ENCODE assay signal across 15 cellular contexts in the genomic region with DNA sequence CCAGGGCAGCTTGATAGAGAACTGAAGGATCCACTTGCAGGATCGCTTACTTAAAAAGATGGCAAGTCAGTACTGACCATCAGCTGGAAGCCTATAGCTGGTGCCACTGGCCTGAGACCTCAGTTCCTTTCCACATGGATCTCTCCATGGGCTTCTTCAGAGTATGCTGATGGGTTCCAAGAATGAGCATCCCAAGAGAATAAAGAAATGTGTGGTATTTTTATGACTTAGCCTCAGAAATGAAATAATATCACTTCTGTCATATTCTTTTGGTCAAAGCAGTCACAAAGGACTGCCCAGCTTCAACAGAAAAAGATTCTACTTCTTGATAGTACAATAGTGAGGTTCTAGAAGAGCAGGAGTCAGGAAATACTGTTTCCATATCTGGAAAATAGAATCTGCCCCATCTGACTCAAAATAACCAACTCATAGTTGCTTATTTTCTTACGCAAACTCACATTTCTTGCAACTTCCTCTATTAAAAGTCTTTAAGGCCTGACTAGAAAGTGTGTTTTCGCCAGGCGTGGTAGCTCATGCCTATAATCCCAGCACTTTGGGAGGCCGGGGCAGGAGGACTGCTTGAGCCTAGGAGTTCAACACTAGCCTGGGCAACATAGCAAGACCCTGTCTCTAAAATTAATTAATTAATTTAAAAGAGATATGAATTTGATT.
A peak's percentile ranks its signal among the peaks of the same experiment; 100 is the strongest.
DNase-seq lines count a peak whose midpoint lies in the region; ATAC-seq and TF ChIP-seq lines count a peak whose summit lies in the region.
"Had no signal": no experiment of that assay in that cellular context is flagged by ENCODE, and none has a peak within 500 bp of the region (broad histone marks: within the 10 kb centered on the region; RNA-seq: fewer than 3 reads in every experiment).

No MANE protein-coding gene starts in this region.

- H3K36me3 ChIP-seq in osteoblast (ENCODE audit: insufficient read depth, low read length) (no peaks in the 10 kb centered on the region), A673 (ENCODE audit: insufficient read depth, low read length, poor library complexity, severe bottlenecking) (no peaks in the 10 kb centered on the region)
- H3K36me3 ChIP-seq: ovary, SJCRH30 had no signal

- peak overlapping the region; percentile 37 for H3K4me2 ChIP-seq in osteoblast (ENCODE audit: insufficient read depth, low read length)

- no TSS peak for BruUV-seq in A673 (replicated peaks; lab: Mats Ljungman, UMichigan)

- H3K27me3 Mint-ChIP-seq in activated naive CD8-positive, alpha-beta T cell treated with anti-CD3 and anti-CD28 coated beads, Interleukin-2, amount 10 ng/mL, durations not matched to agents 7 days and 5 days: no peaks in the 10 kb centered on the region
- H3K27me3 Mint-ChIP-seq: activated CD8-positive, alpha-beta memory T cell treated with anti-CD3 and anti-CD28 coated beads, Interleukin-2, amount 10 ng/mL, durations not matched to agents 7 days and 5 days had no signal

- H3K4me1 Mint-ChIP-seq in activated naive CD8-positive, alpha-beta T cell treated with anti-CD3 and anti-CD28 coated beads, Interleukin-2, amount 10 ng/mL, durations not matched to agents 7 days and 5 days: peaks cover 30% of the 10 kb centered on the region

- peak; percentile 100 for DNase-seq in GF-D8 (lab: John Stamatoyannopoulos, UW)
- peak; percentile 87 for DNase-seq in NOMO-1 treated with DMSO at 0.1 percent for 48 hours (lab: John Stamatoyannopoulos, UW; ENCODE audit: unreplicated experiment)
- no peak for DNase-seq in activated naive CD8-positive, alpha-beta T cell treated with anti-CD3 and anti-CD28 coated beads, Interleukin-2, amount 10 ng/mL, durations not matched to agents 7 days and 5 days
- DNase-seq in osteoblast (ENCODE audit: insufficient read length, low spot score, missing footprints): peak; percentile 42
- DNase-seq in NCI-H2196 treated with DMSO at 0.1 percent for 48 hours (lab: John Stamatoyannopoulos, UW; ENCODE audit: unreplicated experiment): no peak
- no peak for DNase-seq in stimulated activated CD4-positive, alpha-beta T cell treated with anti-CD3 and anti-CD28 coated beads, Interleukin-4, amount 100 ng/mL, for 24 hours
- no peak for DNase-seq in T-helper 2 cell
- DNase-seq in A673 (ENCODE audit: low spot score): no peak
- DNase-seq: activated CD8-positive, alpha-beta memory T cell treated with anti-CD3 and anti-CD28 coated beads, Interleukin-2, amount 10 ng/mL, durations not matched to agents 7 days and 5 days; central memory CD4-positive, alpha-beta T cell; DMS79 treated with DMSO at 0.1 percent for 48 hours; foreskin fibroblast; left cardiac atrium; ovary; SJCRH30 had no signal

- H3K27ac Mint-ChIP-seq in activated naive CD8-positive, alpha-beta T cell treated with anti-CD3 and anti-CD28 coated beads, Interleukin-2, amount 10 ng/mL, durations not matched to agents 7 days and 5 days: peak overlapping the region; percentile 26
- H3K27ac Mint-ChIP-seq: activated CD8-positive, alpha-beta memory T cell treated with anti-CD3 and anti-CD28 coated beads, Interleukin-2, amount 10 ng/mL, durations not matched to agents 7 days and 5 days had no signal

- H3K36me3 Mint-ChIP-seq in activated naive CD8-positive, alpha-beta T cell treated with anti-CD3 and anti-CD28 coated beads, Interleukin-2, amount 10 ng/mL, durations not matched to agents 7 days and 5 days: peaks cover 10% of the 10 kb centered on the region

- H3K4me3 ChIP-seq in osteoblast (ENCODE audit: insufficient read depth, low read length) (no peak overlapping the region), A673 (ENCODE audit: low read depth, low read length, poor library complexity, severe bottlenecking) (no peak overlapping the region)
- H3K4me3 ChIP-seq: ovary, SJCRH30 had no signal

- H2AFZ ChIP-seq in osteoblast (ENCODE audit: low read length): no peak overlapping the region

- H4K20me1 ChIP-seq in osteoblast (ENCODE audit: insufficient read depth, low read length): no peaks in the 10 kb centered on the region

- no peak for TF ChIP-seq CTCF in osteoblast (IDR thresholded peaks at IDR 0.05; ENCODE audit: extremely low read depth, low read depth, low read length)
- TF ChIP-seq CTCF in A673 (conservative IDR thresholded peaks at IDR 0.05; ENCODE audit: low read depth, low read length): no peak

- H3K79me2 ChIP-seq in osteoblast (ENCODE audit: insufficient read depth, low read length): peaks cover 56% of the 10 kb centered on the region

- no peaks in the 10 kb centered on the region for H3K9me3 Mint-ChIP-seq in activated naive CD8-positive, alpha-beta T cell treated with anti-CD3 and anti-CD28 coated beads, Interleukin-2, amount 10 ng/mL, durations not matched to agents 7 days and 5 days

- ATAC-seq in activated naive CD8-positive, alpha-beta T cell treated with anti-CD3 and anti-CD28 coated beads, Interleukin-2, amount 10 ng/mL, durations not matched to agents 7 days and 5 days (ENCODE audit: low read depth): no peak
- ATAC-seq: activated CD8-positive, alpha-beta memory T cell treated with anti-CD3 and anti-CD28 coated beads, Interleukin-2, amount 10 ng/mL, durations not matched to agents 7 days and 5 days had no signal

- H3K27me3 ChIP-seq in osteoblast (ENCODE audit: insufficient read depth, low read length) (no peaks in the 10 kb centered on the region), A673 (replicated peaks; ENCODE audit: insufficient read depth, low read depth, low read length, poor library complexity) (no peaks in the 10 kb centered on the region)
- H3K27me3 ChIP-seq: ovary, SJCRH30 had no signal

- H3K27ac ChIP-seq in osteoblast (ENCODE audit: low read depth, low read length) (peak overlapping the region; percentile 51), A673 (ENCODE audit: low read depth, low read length, poor library complexity, severe bottlenecking) (no peak overlapping the region)
- H3K27ac ChIP-seq: ovary, SJCRH30 had no signal

- CTCF ChIA-PET in A673 (lab: Charles Lee): no interaction called here

- H3K4me1 ChIP-seq in osteoblast (ENCODE audit: insufficient read depth, low read length): peaks cover 43% of the 10 kb centered on the region
- H3K4me1 ChIP-seq in A673 (ENCODE audit: insufficient read depth, low read length, poor library complexity, severe bottlenecking): peaks cover 26% of the 10 kb centered on the region
- H3K4me1 ChIP-seq: SJCRH30 had no signal

- POLR2A ChIA-PET in activated naive CD8-positive, alpha-beta T cell treated with anti-CD3 and anti-CD28 coated beads, Interleukin-2, amount 10 ng/mL, durations not matched to agents 7 days and 5 days (lab: Charles Lee): no interaction called here
- POLR2A ChIA-PET in A673 (lab: Charles Lee; ENCODE audit: low non-redundant PET): no interaction called here

- intact Hi-C loops in A673 (cut with micrococcal nuclease; ENCODE audit: unreplicated experiment): no loop called here

- no peaks in the 10 kb centered on the region for H3K9me3 ChIP-seq in osteoblast (ENCODE audit: low read depth, low read length)
- no peaks in the 10 kb centered on the region for H3K9me3 ChIP-seq in A673 (ENCODE audit: low read depth, low read length, poor library complexity, severe bottlenecking)
- H3K9me3 ChIP-seq: ovary, SJCRH30 had no signal

- peak overlapping the region; percentile 76 for H3K4me3 Mint-ChIP-seq in activated naive CD8-positive, alpha-beta T cell treated with anti-CD3 and anti-CD28 coated beads, Interleukin-2, amount 10 ng/mL, durations not matched to agents 7 days and 5 days
- H3K4me3 Mint-ChIP-seq: activated CD8-positive, alpha-beta memory T cell treated with anti-CD3 and anti-CD28 coated beads, Interleukin-2, amount 10 ng/mL, durations not matched to agents 7 days and 5 days had no signal

Comparison
In these comparisons a context has a peak if more than half of its experiments do, and no peak if none do; other contexts are left out.
1. DNase-seq: peak in GF-D8 (single experiment), NOMO-1 treated with DMSO at 0.1 percent for 48 hours (single experiment) and osteoblast (single experiment); none in activated naive CD8-positive, alpha-beta T cell treated with anti-CD3 and anti-CD28 coated beads, Interleukin-2, amount 10 ng/mL, durations not matched to agents 7 days and 5 days (single experiment), NCI-H2196 treated with DMSO at 0.1 percent for 48 hours (single experiment), stimulated activated CD4-positive, alpha-beta T cell treated with anti-CD3 and anti-CD28 coated beads, Interleukin-4, amount 100 ng/mL, for 24 hours (single experiment), T-helper 2 cell (0 of 5) and A673 (single experiment).